ENCODE assay signal across 9 cellular contexts in the genomic region with DNA sequence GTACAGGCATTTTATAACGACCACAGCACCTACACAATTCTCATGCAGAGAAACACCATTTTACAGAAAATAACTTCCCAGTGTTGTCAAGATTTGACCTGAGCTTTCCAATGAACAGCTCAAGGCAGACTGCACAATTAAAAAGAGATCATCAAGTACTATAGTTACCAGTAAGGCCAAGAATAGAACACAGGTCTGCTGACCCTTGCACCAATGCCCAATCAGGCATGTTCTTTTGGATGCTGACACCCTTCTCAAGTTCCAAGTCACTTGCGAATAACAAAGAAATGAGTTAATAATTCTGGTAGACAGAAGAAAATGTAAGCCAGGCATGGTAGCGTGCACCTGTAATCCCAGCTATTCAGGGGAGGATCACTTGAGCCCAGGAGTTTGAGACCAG.
DNase-seq lines count a peak whose midpoint lies in the region; ATAC-seq and TF ChIP-seq lines count a peak whose summit lies in the region.
"Had no signal": no experiment of that assay in that cellular context is flagged by ENCODE, and none has a peak within 500 bp of the region (broad histone marks: within the 10 kb centered on the region; RNA-seq: fewer than 3 reads in every experiment).

No MANE protein-coding gene starts in this region.

- no peak for ATAC-seq in HG02623 (IDR thresholded peaks at IDR 0.05; ENCODE audit: unreplicated experiment)
- ATAC-seq in GM21423 (IDR thresholded peaks at IDR 0.05; ENCODE audit: unreplicated experiment): no peak
- ATAC-seq: foreskin keratinocyte had no signal

- DNase-seq in OCI-LY7 (ENCODE audit: low spot score) (no peak), epithelial cell of proximal tubule (ENCODE audit: low read depth) (peak; percentile 92), myocyte (ENCODE audit: low read depth) (peak; percentile 31), tibial artery (no peak), NCI-H2196 (lab: John Stamatoyannopoulos, UW; ENCODE audit: unreplicated experiment) (no peak)
- DNase-seq: foreskin keratinocyte, substantia nigra had no signal

- peaks cover 62% of the 10 kb centered on the region for H3K4me1 ChIP-seq in OCI-LY7 (ENCODE audit: insufficient read depth, low read length, poor library complexity, severe bottlenecking)
- H3K4me1 ChIP-seq in tibial artery: peaks cover 0 to 66% (median 54%) of the 10 kb centered on the region in 4 donors

- peaks cover 52% of the 10 kb centered on the region for H4K20me1 ChIP-seq in OCI-LY7 (ENCODE audit: insufficient read depth, low read length)

- CTCF ChIA-PET in OCI-LY7 (lab: Charles Lee; ENCODE audit: unreplicated experiment): interaction anchor here (0.9 to 1.6 kb wide), 2 partner anchors 11 to 18 kb away, joined by 3 to 6 read pairs; no protein-coding TSS in a partner anchor

- intact Hi-C loops in OCI-LY7 (cut with micrococcal nuclease; ENCODE audit: unreplicated experiment) (loop anchor here (5.0 kb wide), 2 partner anchors 282 to 457 kb away; partner anchors contain the start of gene ENO1), tibial artery (cut with DNase I; ENCODE audit: low total_unique reads) (loop anchor here (10.0 kb wide), 1 partner anchor 285 kb away; no protein-coding TSS in a partner anchor)

- BruUV-seq in OCI-LY7 (replicated peaks; lab: Mats Ljungman, UMichigan): no TSS peak

- H3K9me3 ChIP-seq in OCI-LY7 (ENCODE audit: low read length): no peaks in the 10 kb centered on the region
- no peaks in the 10 kb centered on the region for H3K9me3 ChIP-seq in tibial artery

- H3K4me3 ChIP-seq in OCI-LY7 (ENCODE audit: low read depth, low read length, poor library complexity, severe bottlenecking): peak overlapping the region; percentile 87
- H3K4me3 ChIP-seq in epithelial cell of proximal tubule (ENCODE audit: low read depth, low read length): peak overlapping the region; percentile 63
- peak overlapping the region; percentile 73 to 96 for H3K4me3 ChIP-seq in tibial artery

- H3K4me2 ChIP-seq in OCI-LY7 (ENCODE audit: low read length): peak overlapping the region; percentile 97

- H3K27me3 ChIP-seq in tibial artery: no peaks in the 10 kb centered on the region
- H3K27me3 ChIP-seq: foreskin keratinocyte had no signal

- peaks cover 88% of the 10 kb centered on the region for H3K79me2 ChIP-seq in OCI-LY7 (ENCODE audit: insufficient read depth, low read depth, low read length)

- POLR2A ChIA-PET in OCI-LY7 (lab: Charles Lee): interaction anchor here (0.7 to 5.0 kb wide), 12 partner anchors 9 to 113 kb away, joined by 3 to 28 read pairs (median 5); no protein-coding TSS in a partner anchor

- TF ChIP-seq CTCF in OCI-LY7 (conservative IDR thresholded peaks at IDR 0.05; ENCODE audit: low read length) (no peak), epithelial cell of proximal tubule (conservative IDR thresholded peaks at IDR 0.05; ENCODE audit: low read depth, low read length) (no peak), tibial artery (IDR thresholded peaks at IDR 0.05) (no peak)

- H3K36me3 ChIP-seq in OCI-LY7 (ENCODE audit: insufficient read depth, low read length) (peaks cover 85% of the 10 kb centered on the region), tibial artery (peaks cover 0 to 14% (median 11%) of the 10 kb centered on the region in 3 donors)

- H3K9me2 ChIP-seq in OCI-LY7 (ENCODE audit: insufficient read depth, low read length): no peaks in the 10 kb centered on the region

- peak overlapping the region; percentile 85 for H3K27ac ChIP-seq in OCI-LY7 (ENCODE audit: low read depth, low read length, poor library complexity, severe bottlenecking)
- peak overlapping the region; percentile 95 to 99 for H3K27ac ChIP-seq in tibial artery
- H3K27ac ChIP-seq: foreskin keratinocyte had no signal

- no peak overlapping the region for H2AFZ ChIP-seq in OCI-LY7 (ENCODE audit: low read length)

Comparison
In these comparisons a context has a peak if more than half of its experiments do, and no peak if none do; other contexts are left out.
1. DNase-seq: peak in epithelial cell of proximal tubule (single experiment) and myocyte (single experiment); none in OCI-LY7 (single experiment), tibial artery (0 of 2) and NCI-H2196 (single experiment).
2. Peak in every context shown above with its lines, with median percentiles within 50 percentile points of each other: H3K4me3 ChIP-seq.